10 cellular contexts compared by ENCODE assay signal in genomic region chr13:20049558-20050473, GRCh38.
DNase-seq lines count a peak whose midpoint lies in the region; ATAC-seq, FAIRE-seq and TF ChIP-seq lines count a peak whose summit lies in the region.
"Had no signal": no experiment of that assay in that cellular context is flagged by ENCODE, and none has a peak within 500 bp of the region (broad histone marks: within the 10 kb centered on the region; RNA-seq: fewer than 3 reads in every experiment).

No MANE protein-coding gene starts in this region.

- dilution Hi-C loops in endothelial cell of umbilical vein (cut with MboI; ENCODE audit: extremely low pct_ligation_motif_present, low sequenced_read_pairs): no loop called here

- H3K27ac Mint-ChIP-seq in activated T-cell treated with anti-CD3 and anti-CD28 coated beads, Interleukin-2, amount 50 U/mL, for 24 hours: peak overlapping the region; percentile 74
- H3K27ac Mint-ChIP-seq in T-cell: peak overlapping the region; percentile 64 to 71
- H3K27ac Mint-ChIP-seq in stimulated activated effector memory CD8-positive, alpha-beta T cell treated with anti-CD3 and anti-CD28 coated beads, Interleukin-12 subunit alpha, Interleukin-12 subunit beta, amount 100 ng/mL, for 72 hours: peak overlapping the region; percentile 56

- H3K9me3 Mint-ChIP-seq in activated T-cell treated with anti-CD3 and anti-CD28 coated beads, Interleukin-2, amount 50 U/mL, for 24 hours: no peaks in the 10 kb centered on the region
- no peaks in the 10 kb centered on the region for H3K9me3 Mint-ChIP-seq in T-cell
- H3K9me3 Mint-ChIP-seq in stimulated activated effector memory CD8-positive, alpha-beta T cell treated with anti-CD3 and anti-CD28 coated beads, Interleukin-12 subunit alpha, Interleukin-12 subunit beta, amount 100 ng/mL, for 72 hours: no peaks in the 10 kb centered on the region

- no TSS peak for BruUV-seq in endothelial cell of umbilical vein (replicated peaks; lab: Mats Ljungman, UMichigan)

- no peaks in the 10 kb centered on the region for H3K9me1 ChIP-seq in endothelial cell of umbilical vein (replicated peaks; ENCODE audit: control insufficient read depth, extremely low read depth, insufficient read depth, low read length)

- H3K27ac ChIP-seq in endothelial cell of umbilical vein (ENCODE audit: insufficient read depth, low read depth, low read length) (no peak overlapping the region), right atrium auricular region (no peak overlapping the region)

- peaks cover 25% of the 10 kb centered on the region for H3K4me1 Mint-ChIP-seq in activated T-cell treated with anti-CD3 and anti-CD28 coated beads, Interleukin-2, amount 50 U/mL, for 24 hours (ENCODE audit: low read depth)
- peaks cover 18 to 29% (median 25%) of the 10 kb centered on the region in 3 donors for H3K4me1 Mint-ChIP-seq in T-cell
- H3K4me1 Mint-ChIP-seq in stimulated activated effector memory CD8-positive, alpha-beta T cell treated with anti-CD3 and anti-CD28 coated beads, Interleukin-12 subunit alpha, Interleukin-12 subunit beta, amount 100 ng/mL, for 72 hours: peaks cover 17% of the 10 kb centered on the region

- intact Hi-C loops in endothelial cell of umbilical vein (cut with micrococcal nuclease): no loop called here

- H3K27me3 ChIP-seq in endothelial cell of umbilical vein (ENCODE audit: control insufficient read depth in 2 of 2, insufficient read depth in 2 of 2, low read length in 2 of 2): no peaks in the 10 kb centered on the region
- H3K27me3 ChIP-seq in right atrium auricular region: no peaks in the 10 kb centered on the region

- peak in 2 of 4 experiments; percentile 38 to 45 for ATAC-seq in T-cell (replicated peaks in 1 of 4)
- ATAC-seq in stimulated activated effector memory CD8-positive, alpha-beta T cell treated with anti-CD3 and anti-CD28 coated beads, Interleukin-12 subunit alpha, Interleukin-12 subunit beta, amount 100 ng/mL, for 72 hours: peak; percentile 83

- TF ChIP-seq POLR2A in endothelial cell of umbilical vein (IDR thresholded peaks at IDR 0.05; ENCODE audit: low read depth, low read length): no peak

- H3K4me2 ChIP-seq in endothelial cell of umbilical vein (ENCODE audit: insufficient read depth, low read length): no peak overlapping the region

- DNase-seq in activated T-cell treated with anti-CD3 and anti-CD28 coated beads, Interleukin-2, amount 50 U/mL, for 24 hours: no peak
- DNase-seq in activated T-cell treated with anti-CD3 and anti-CD28 coated beads for 4 hours (no peak), T-cell (no peak), endothelial cell of umbilical vein (ENCODE audit: low read depth, low spot score) (peak; percentile 31), Kasumi-1 (lab: John Stamatoyannopoulos, UW) (no peak), right atrium auricular region (ENCODE audit: low spot score) (no peak), glomerular visceral epithelial cell (ENCODE audit: extremely low spot score) (no peak)
- no peak for DNase-seq in stimulated activated effector memory CD8-positive, alpha-beta T cell treated with anti-CD3 and anti-CD28 coated beads, Interleukin-12 subunit alpha, Interleukin-12 subunit beta, amount 100 ng/mL, for 72 hours (ENCODE audit: low spot score in 2 of 2)
- DNase-seq: KG1, mammary epithelial cell had no signal

- H4K20me1 ChIP-seq in endothelial cell of umbilical vein (replicated peaks; ENCODE audit: control insufficient read depth, extremely low read depth, insufficient read depth, low read length): no peaks in the 10 kb centered on the region

- no peak overlapping the region for H3K9ac ChIP-seq in endothelial cell of umbilical vein (replicated peaks; ENCODE audit: extremely low read depth, insufficient read depth, low read length)

- FAIRE-seq in endothelial cell of umbilical vein (lab: Jason Lieb, UNC): no peak

- H3K4me3 ChIP-seq in endothelial cell of umbilical vein (replicated peaks in 1 of 3; ENCODE audit: insufficient read depth in 1 of 3, low read depth in 1 of 3, low read length in 3 of 3): no peak overlapping the region
- H3K4me3 ChIP-seq in right atrium auricular region: no peak overlapping the region

- H3K79me2 ChIP-seq in endothelial cell of umbilical vein (ENCODE audit: control insufficient read depth, insufficient read depth, low read length): no peaks in the 10 kb centered on the region

- H3K27me3 Mint-ChIP-seq in activated T-cell treated with anti-CD3 and anti-CD28 coated beads, Interleukin-2, amount 50 U/mL, for 24 hours: no peaks in the 10 kb centered on the region
- no peaks in the 10 kb centered on the region for H3K27me3 Mint-ChIP-seq in T-cell

- POLR2A ChIA-PET in T-cell (lab: Charles Lee) (no interaction called here), endothelial cell of umbilical vein (lab: Charles Lee) (no interaction called here)

- CTCF ChIA-PET in T-cell (lab: Charles Lee) (no interaction called here), endothelial cell of umbilical vein (lab: Charles Lee) (no interaction called here)

- H3K4me3 Mint-ChIP-seq in activated T-cell treated with anti-CD3 and anti-CD28 coated beads, Interleukin-2, amount 50 U/mL, for 24 hours: peak overlapping the region; percentile 41
- H3K4me3 Mint-ChIP-seq in T-cell: peak overlapping the region; percentile 61 to 73 (median 63)
- peak overlapping the region; percentile 50 for H3K4me3 Mint-ChIP-seq in stimulated activated effector memory CD8-positive, alpha-beta T cell treated with anti-CD3 and anti-CD28 coated beads, Interleukin-12 subunit alpha, Interleukin-12 subunit beta, amount 100 ng/mL, for 72 hours

- TF ChIP-seq CTCF in endothelial cell of umbilical vein (IDR thresholded peaks at IDR 0.05; ENCODE audit: extremely low read depth in 1 of 2, insufficient read depth in 1 of 2, low read depth in 1 of 2, low read length in 2 of 2) (no peak), right atrium auricular region (IDR thresholded peaks at IDR 0.05) (no peak)

- peaks cover 3 to 4% of the 10 kb centered on the region in 2 experiments for H3K36me3 ChIP-seq in endothelial cell of umbilical vein (ENCODE audit: control insufficient read depth in 2 of 2, extremely low read depth in 1 of 2, insufficient read depth in 2 of 2, low read length in 2 of 2)
- H3K36me3 ChIP-seq in right atrium auricular region: peaks cover 8% of the 10 kb centered on the region

- no peaks in the 10 kb centered on the region for H3K4me1 ChIP-seq in endothelial cell of umbilical vein (ENCODE audit: control insufficient read depth, extremely low read depth, insufficient read depth, low read length)
- H3K4me1 ChIP-seq in right atrium auricular region: peaks cover 0 to 17% of the 10 kb centered on the region in 2 donors

- peaks cover 59% of the 10 kb centered on the region for H3K36me3 Mint-ChIP-seq in activated T-cell treated with anti-CD3 and anti-CD28 coated beads, Interleukin-2, amount 50 U/mL, for 24 hours (ENCODE audit: low read depth)
- peaks cover 30% of the 10 kb centered on the region for H3K36me3 Mint-ChIP-seq in T-cell
- peaks cover 77% of the 10 kb centered on the region for H3K36me3 Mint-ChIP-seq in stimulated activated effector memory CD8-positive, alpha-beta T cell treated with anti-CD3 and anti-CD28 coated beads, Interleukin-12 subunit alpha, Interleukin-12 subunit beta, amount 100 ng/mL, for 72 hours

- no peaks in the 10 kb centered on the region for H3K9me3 ChIP-seq in endothelial cell of umbilical vein (replicated peaks; ENCODE audit: control insufficient read depth, insufficient read depth, low read length)
- H3K9me3 ChIP-seq in right atrium auricular region: no peaks in the 10 kb centered on the region

- no peak overlapping the region for H2AFZ ChIP-seq in endothelial cell of umbilical vein (ENCODE audit: low read depth, low read length)

TF ChIP-seq in endothelial cell of umbilical vein, 7 proteins besides CTCF, POLR2A, EP300 and RAD21:
- TF ChIP-seq FOS (IDR thresholded peaks at IDR 0.05; ENCODE audit: borderline replicate concordance, insufficient read depth, low read length) (no peak), EZH2 (IDR thresholded peaks at IDR 0.05; ENCODE audit: borderline replicate concordance, low read depth, low read length, severe bottlenecking) (no peak), MYC (IDR thresholded peaks at IDR 0.05; ENCODE audit: low read depth, low read length) (no peak), JUN (IDR thresholded peaks at IDR 0.05; ENCODE audit: borderline replicate concordance, insufficient read depth, insufficient read length, low read depth) (no peak), POLR2AphosphoS5 (IDR thresholded peaks at IDR 0.05; ENCODE audit: insufficient read depth, low read depth, low read length) (no peak), MAX (IDR thresholded peaks at IDR 0.05; ENCODE audit: insufficient read depth, insufficient read length) (no peak), GATA2 (IDR thresholded peaks at IDR 0.05; ENCODE audit: insufficient read depth, insufficient read length, low read depth, low read length) (no peak)
